ENCODE assay signal across 22 cellular contexts in genomic region chr7:129388353-129389098, GRCh38. TPM values are rescaled to one million over a fixed set of nuclear protein-coding genes. Genes with fewer than 3 reads are reported as not detected.
A peak's percentile ranks its signal among the peaks of the same experiment; 100 is the strongest.
DNase-seq lines count a peak whose midpoint lies in the region; TF ChIP-seq lines count a peak whose summit lies in the region.
"Had no signal": no experiment of that assay in that cellular context is flagged by ENCODE, and none has a peak within 500 bp of the region (broad histone marks: within the 10 kb centered on the region; RNA-seq: fewer than 3 reads in every experiment).

No MANE protein-coding gene starts in this region.

- peak overlapping the region; percentile 83 for H3K27ac Mint-ChIP-seq in neural crest cell (ENCODE audit: unreplicated experiment)
- H3K27ac Mint-ChIP-seq: CD8-positive, alpha-beta T cell had no signal

- H3K36me3 ChIP-seq in Karpas-422 (ENCODE audit: insufficient read depth, low read length): no peaks in the 10 kb centered on the region

- H3K36me3 Mint-ChIP-seq in neural crest cell (ENCODE audit: low read depth): peaks cover under 1% of the 10 kb centered on the region

- H3K4me1 Mint-ChIP-seq in neural crest cell: peaks cover 13% of the 10 kb centered on the region

- H3K9me3 ChIP-seq in Karpas-422 (ENCODE audit: low read length): no peaks in the 10 kb centered on the region

- no peak overlapping the region for H3K9ac ChIP-seq in Karpas-422 (ENCODE audit: low read length)

- in situ Hi-C loops in SK-MEL-5 (cut with HindIII; ENCODE audit: low pct_unique_long_range_greater_than_20kb, low sequenced_read_pairs): no loop called here

- TF ChIP-seq CTCF in neural crest cell (conservative IDR thresholded peaks at IDR 0.05): no peak

- peak; percentile 73 for DNase-seq in COLO829 (ENCODE audit: low spot score)
- DNase-seq in SK-MEL-5 (ENCODE audit: low read depth, low spot score): peak; percentile 83
- peak; percentile 19 for DNase-seq in epidermal melanocyte (ENCODE audit: insufficient read length, low spot score)
- no peak for DNase-seq in neural crest cell (ENCODE audit: low read depth, low spot score)
- no peak for DNase-seq in NCI-H1092 treated with DMSO at 0.1 percent for 48 hours (lab: John Stamatoyannopoulos, UW)
- DNase-seq in stimulated activated CD4-positive, alpha-beta T cell treated with anti-CD3 and anti-CD28 coated beads, Interleukin-4, amount 100 ng/mL, for 24 hours: no peak
- DNase-seq in T-helper 2 cell: no peak
- DNase-seq in Karpas-422: no peak
- DNase-seq: AML-193; C1 segment of cervical spinal cord; Calu3; CD8-positive, alpha-beta T cell; GF-D8; H7; NCI-H1092; NCI-H1436 treated with DMSO at 0.1 percent for 48 hours; NCI-H1930; NCI-H2227 treated with DMSO at 0.1 percent for 48 hours; NCI-H510A; PC-9; SHP77 treated with DMSO at 0.1 percent for 48 hours had no signal

- no peak overlapping the region for H3K4me2 ChIP-seq in Karpas-422 (ENCODE audit: low read depth, low read length, poor library complexity, severe bottlenecking)
- H3K4me2 ChIP-seq: PC-9 had no signal

- H3K9me3 Mint-ChIP-seq in neural crest cell: no peaks in the 10 kb centered on the region
- H3K9me3 Mint-ChIP-seq: CD8-positive, alpha-beta T cell had no signal

- no peaks in the 10 kb centered on the region for H3K27me3 ChIP-seq in Karpas-422 (ENCODE audit: low read length)

- no peak overlapping the region for H3K4me3 ChIP-seq in Karpas-422 (ENCODE audit: low read length)
- H3K4me3 ChIP-seq: PC-9 had no signal

- no peak overlapping the region for H2AFZ ChIP-seq in Karpas-422 (ENCODE audit: low read length)
- H2AFZ ChIP-seq: PC-9 had no signal

- H3K79me2 ChIP-seq in Karpas-422 (ENCODE audit: low read length): no peaks in the 10 kb centered on the region

- peaks cover 9% of the 10 kb centered on the region for H3K4me1 ChIP-seq in Karpas-422 (ENCODE audit: low read length)

- H3K4me3 Mint-ChIP-seq in neural crest cell: no peak overlapping the region
- H3K4me3 Mint-ChIP-seq: CD8-positive, alpha-beta T cell had no signal

- no peaks in the 10 kb centered on the region for H3K9me2 ChIP-seq in Karpas-422 (replicated peaks; ENCODE audit: insufficient read depth, low read length)

- no peaks in the 10 kb centered on the region for H4K20me1 ChIP-seq in Karpas-422 (ENCODE audit: insufficient read depth, low read depth, low read length)

- no peak overlapping the region for H3K27ac ChIP-seq in Karpas-422 (ENCODE audit: low read length)
- H3K27ac ChIP-seq: PC-9, RWPE1 had no signal

- H3K27me3 Mint-ChIP-seq in neural crest cell (ENCODE audit: low read depth): no peaks in the 10 kb centered on the region

RNA-seq across cellular contexts. Expression of gene STRIP2, which starts 45.7 kb away (rescaled TPM):
- total RNA-seq in SK-MEL-5 (2014; rRNA removed; shearing (Covaris generic)): 12.1 and 12.2 TPM in 2 replicates
- 11.7 and 16.1 TPM in 2 replicates for polyA plus RNA-seq in SK-MEL-5 (2015; cell fraction: cytosol; rRNA removed)
- polyA plus RNA-seq in SK-MEL-5 (2015; cell fraction: nucleus; rRNA removed): 85.9 and 111 TPM in 2 replicates
- 11.6 and 13.0 TPM in 2 replicates for total RNA-seq in neural crest cell
- total RNA-seq in Karpas-422 (2014; rRNA removed; shearing (Covaris generic); ENCODE audit: low replicate concordance): 0.15 and 0.22 TPM in 2 replicates

Comparison
In these comparisons a context has a peak if more than half of its experiments do, and no peak if none do; other contexts are left out.
1. DNase-seq: peak in COLO829 (single experiment), SK-MEL-5 (single experiment) and epidermal melanocyte (single experiment); none in neural crest cell (single experiment), NCI-H1092 treated with DMSO at 0.1 percent for 48 hours (single experiment), stimulated activated CD4-positive, alpha-beta T cell treated with anti-CD3 and anti-CD28 coated beads, Interleukin-4, amount 100 ng/mL, for 24 hours (single experiment), T-helper 2 cell (0 of 5) and Karpas-422 (single experiment).
2. RNA of gene STRIP2, which starts 45.7 kb away (total RNA-seq): 12.1 to 12.2 TPM in SK-MEL-5 and 11.6 to 13.0 TPM in neural crest cell; 0.15 to 0.22 TPM in Karpas-422; every median in the first group is over 10 times any median in the second.